ENCODE assay signal across 1 cellular context in genomic region chr15:101723874-101724674, GRCh38.
A peak's percentile ranks its signal among the peaks of the same experiment; 100 is the strongest.
TF ChIP-seq lines count a peak whose summit lies in the region.

TSS of gene TARS3 (minus strand) at chr15:101724473. CDS start at chr15:101724387, 86 bp downstream.

TF ChIP-seq in K562, 482 proteins besides CTCF, POLR2A, EP300 and RAD21 (continued from another document and continues in another):
- TF ChIP-seq STAT5B (CRISPR knock-in tag; IDR thresholded peaks at IDR 0.05) (no peak), SNAPC5 (CRISPR knock-in tag; IDR thresholded peaks at IDR 0.05) (no peak), ZNF274 (IDR thresholded peaks at IDR 0.05; ENCODE audit: borderline replicate concordance, low read depth, low read length) (no peak), KLF10 (CRISPR knock-in tag; IDR thresholded peaks at IDR 0.05) (no peak), MGA (IDR thresholded peaks at IDR 0.05) (peak; percentile 86), XRCC5 (IDR thresholded peaks at IDR 0.05; ENCODE audit: low read depth, low read length) (no peak), ELF4 (CRISPR knock-in tag; IDR thresholded peaks at IDR 0.05) (no peak), ZBTB5 (IDR thresholded peaks at IDR 0.05) (no peak), ZKSCAN3 (CRISPR knock-in tag; IDR thresholded peaks at IDR 0.05) (no peak), SAP30 (IDR thresholded peaks at IDR 0.05; ENCODE audit: borderline replicate concordance, insufficient read depth, low read depth, low read length, poor library complexity, severe bottlenecking) (peak; percentile 86), HOXB6 (CRISPR knock-in tag; IDR thresholded peaks at IDR 0.05; ENCODE audit: borderline replicate concordance) (no peak), HIVEP1 (CRISPR knock-in tag; IDR thresholded peaks at IDR 0.05) (0 out of 2 replicates have a peak, but pooled peaks have one; percentile 21), ZBTB17 (CRISPR knock-in tag; IDR thresholded peaks at IDR 0.05) (peak; percentile 97), BHLHE40 (IDR thresholded peaks at IDR 0.05; ENCODE audit: low read length) (no peak), TBL1XR1 (IDR thresholded peaks at IDR 0.05; ENCODE audit: low read length in 2 of 2) (no peak), PPARD (CRISPR knock-in tag; IDR thresholded peaks at IDR 0.05) (no peak), FOXK1 (CRISPR knock-in tag; IDR thresholded peaks at IDR 0.05; ENCODE audit: borderline replicate concordance) (no peak), ZBTB26 (CRISPR knock-in tag; IDR thresholded peaks at IDR 0.05) (no peak), MCM7 (IDR thresholded peaks at IDR 0.05) (no peak), ZNF561 (CRISPR knock-in tag; conservative IDR thresholded peaks at IDR 0.05) (no peak), MEF2D (tag; conservative IDR thresholded peaks at IDR 0.05; ENCODE audit: low read depth) (no peak), MCM5 (IDR thresholded peaks at IDR 0.05; ENCODE audit: low read depth) (no peak), RFX5 (IDR thresholded peaks at IDR 0.05; ENCODE audit: low read depth, low read length) (no peak), HES1 (IDR thresholded peaks at IDR 0.05; ENCODE audit: low read depth) (no peak), ESRRA (IDR thresholded peaks at IDR 0.05; ENCODE audit: borderline replicate concordance, low read depth) (peak; percentile 82), SIRT6 (IDR thresholded peaks at IDR 0.05; ENCODE audit: low read depth, low read length) (no peak), TSC22D4 (tag; IDR thresholded peaks at IDR 0.05) (no peak), PRPF4 (IDR thresholded peaks at IDR 0.05; ENCODE audit: insufficient read depth, low read depth, low read length, poor library complexity, severe bottlenecking) (no peak), ZFP30 (CRISPR knock-in tag; IDR thresholded peaks at IDR 0.05; ENCODE audit: borderline replicate concordance) (no peak), ZNF589 (CRISPR knock-in tag; IDR thresholded peaks at IDR 0.05; ENCODE audit: low read depth) (no peak), ZNF175 (CRISPR knock-in tag; IDR thresholded peaks at IDR 0.05; ENCODE audit: low read depth) (no peak), UBTF (IDR thresholded peaks at IDR 0.05; ENCODE audit: borderline replicate concordance in 1 of 2, low read depth in 2 of 2, low read length in 2 of 2) (peak; percentile 89 to 96; a peak in 3 of 4 replicates), KLF1 (tag; IDR thresholded peaks at IDR 0.05) (peak; percentile 70; the same call in 1 of the 2 replicates)
- TF ChIP-seq, protein P1, sequence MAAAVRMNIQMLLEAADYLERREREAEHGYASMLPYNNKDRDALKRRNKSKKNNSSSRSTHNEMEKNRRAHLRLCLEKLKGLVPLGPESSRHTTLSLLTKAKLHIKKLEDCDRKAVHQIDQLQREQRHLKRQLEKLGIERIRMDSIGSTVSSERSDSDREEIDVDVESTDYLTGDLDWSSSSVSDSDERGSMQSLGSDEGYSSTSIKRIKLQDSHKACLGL (CRISPR knock-in tag; IDR thresholded peaks at IDR 0.05; ENCODE audit: borderline replicate concordance, poor library complexity, severe bottlenecking), result no peak
- TF ChIP-seq, protein P2, sequence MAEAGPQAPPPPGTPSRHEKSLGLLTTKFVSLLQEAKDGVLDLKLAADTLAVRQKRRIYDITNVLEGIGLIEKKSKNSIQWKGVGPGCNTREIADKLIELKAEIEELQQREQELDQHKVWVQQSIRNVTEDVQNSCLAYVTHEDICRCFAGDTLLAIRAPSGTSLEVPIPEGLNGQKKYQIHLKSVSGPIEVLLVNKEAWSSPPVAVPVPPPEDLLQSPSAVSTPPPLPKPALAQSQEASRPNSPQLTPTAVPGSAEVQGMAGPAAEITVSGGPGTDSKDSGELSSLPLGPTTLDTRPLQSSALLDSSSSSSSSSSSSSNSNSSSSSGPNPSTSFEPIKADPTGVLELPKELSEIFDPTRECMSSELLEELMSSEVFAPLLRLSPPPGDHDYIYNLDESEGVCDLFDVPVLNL (CRISPR knock-in tag; IDR thresholded peaks at IDR 0.05; ENCODE audit: low read depth), result 0 out of 2 replicates have a peak, but pooled peaks have one; percentile 11
- TF ChIP-seq, protein P3, sequence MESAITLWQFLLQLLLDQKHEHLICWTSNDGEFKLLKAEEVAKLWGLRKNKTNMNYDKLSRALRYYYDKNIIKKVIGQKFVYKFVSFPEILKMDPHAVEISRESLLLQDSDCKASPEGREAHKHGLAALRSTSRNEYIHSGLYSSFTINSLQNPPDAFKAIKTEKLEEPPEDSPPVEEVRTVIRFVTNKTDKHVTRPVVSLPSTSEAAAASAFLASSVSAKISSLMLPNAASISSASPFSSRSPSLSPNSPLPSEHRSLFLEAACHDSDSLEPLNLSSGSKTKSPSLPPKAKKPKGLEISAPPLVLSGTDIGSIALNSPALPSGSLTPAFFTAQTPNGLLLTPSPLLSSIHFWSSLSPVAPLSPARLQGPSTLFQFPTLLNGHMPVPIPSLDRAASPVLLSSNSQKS (CRISPR knock-in tag; IDR thresholded peaks at IDR 0.05), result no peak
- TF ChIP-seq, protein P4, sequence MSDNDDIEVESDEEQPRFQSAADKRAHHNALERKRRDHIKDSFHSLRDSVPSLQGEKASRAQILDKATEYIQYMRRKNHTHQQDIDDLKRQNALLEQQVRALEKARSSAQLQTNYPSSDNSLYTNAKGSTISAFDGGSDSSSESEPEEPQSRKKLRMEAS (CRISPR knock-in tag; IDR thresholded peaks at IDR 0.05), result peak; percentile 86
- TF ChIP-seq, protein P5, sequence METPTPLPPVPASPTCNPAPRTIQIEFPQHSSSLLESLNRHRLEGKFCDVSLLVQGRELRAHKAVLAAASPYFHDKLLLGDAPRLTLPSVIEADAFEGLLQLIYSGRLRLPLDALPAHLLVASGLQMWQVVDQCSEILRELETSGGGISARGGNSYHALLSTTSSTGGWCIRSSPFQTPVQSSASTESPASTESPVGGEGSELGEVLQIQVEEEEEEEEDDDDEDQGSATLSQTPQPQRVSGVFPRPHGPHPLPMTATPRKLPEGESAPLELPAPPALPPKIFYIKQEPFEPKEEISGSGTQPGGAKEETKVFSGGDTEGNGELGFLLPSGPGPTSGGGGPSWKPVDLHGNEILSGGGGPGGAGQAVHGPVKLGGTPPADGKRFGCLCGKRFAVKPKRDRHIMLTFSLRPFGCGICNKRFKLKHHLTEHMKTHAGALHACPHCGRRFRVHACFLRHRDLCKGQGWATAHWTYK (CRISPR knock-in tag; IDR thresholded peaks at IDR 0.05), result no peak
